8 cellular contexts compared by ENCODE assay signal in genomic region chr7:26151953-26152781, GRCh38.
A peak's percentile ranks its signal among the peaks of the same experiment; 100 is the strongest.
DNase-seq lines count a peak whose midpoint lies in the region; ATAC-seq lines count a peak whose summit lies in the region.

Gene NFE2L3 (plus strand): TSS chr7:26152198. CDS start chr7:26152499, 301 bp downstream.

- ATAC-seq in GM18861 (IDR thresholded peaks at IDR 0.05; ENCODE audit: unreplicated experiment) (peak; percentile 47), HG03066 (IDR thresholded peaks at IDR 0.05; ENCODE audit: low read depth, unreplicated experiment) (peak; percentile 60)

- in situ Hi-C loops in ACHN (cut with HindIII; ENCODE audit: low pct_ligation_motif_present, low pct_unique_long_range_greater_than_20kb, low sequenced_read_pairs): no loop called here

- DNase-seq in ACHN (peak; percentile 95), NCI-H2196 treated with DMSO at 0.1 percent for 48 hours (lab: John Stamatoyannopoulos, UW; ENCODE audit: unreplicated experiment) (peak; percentile 68), cerebellar cortex (ENCODE audit: low spot score) (peak; percentile 69), kidney tubule cell (ENCODE audit: low spot score) (peak; percentile 90)
- DNase-seq in activated CD4-positive, CD25-positive, alpha-beta regulatory T cell treated with anti-CD3 and anti-CD28 coated beads, Interleukin-2, amount 50 U/mL, for 16 hours (ENCODE audit: low read depth, low spot score): peak; percentile 69
- DNase-seq in stimulated activated CD4-positive, alpha-beta T cell treated with anti-CD3 and anti-CD28 coated beads, Interleukin-1b, Interleukin-23, amount 100 ng/mL, for 1 hour (ENCODE audit: low read depth in 2 of 2): peak; percentile 55 to 74

Comparison
In these comparisons a context has a peak if more than half of its experiments do, and no peak if none do; other contexts are left out.
1. Peak in every context shown above with its lines: DNase-seq and ATAC-seq.